8 cellular contexts compared by ENCODE assay signal in the genomic region with DNA sequence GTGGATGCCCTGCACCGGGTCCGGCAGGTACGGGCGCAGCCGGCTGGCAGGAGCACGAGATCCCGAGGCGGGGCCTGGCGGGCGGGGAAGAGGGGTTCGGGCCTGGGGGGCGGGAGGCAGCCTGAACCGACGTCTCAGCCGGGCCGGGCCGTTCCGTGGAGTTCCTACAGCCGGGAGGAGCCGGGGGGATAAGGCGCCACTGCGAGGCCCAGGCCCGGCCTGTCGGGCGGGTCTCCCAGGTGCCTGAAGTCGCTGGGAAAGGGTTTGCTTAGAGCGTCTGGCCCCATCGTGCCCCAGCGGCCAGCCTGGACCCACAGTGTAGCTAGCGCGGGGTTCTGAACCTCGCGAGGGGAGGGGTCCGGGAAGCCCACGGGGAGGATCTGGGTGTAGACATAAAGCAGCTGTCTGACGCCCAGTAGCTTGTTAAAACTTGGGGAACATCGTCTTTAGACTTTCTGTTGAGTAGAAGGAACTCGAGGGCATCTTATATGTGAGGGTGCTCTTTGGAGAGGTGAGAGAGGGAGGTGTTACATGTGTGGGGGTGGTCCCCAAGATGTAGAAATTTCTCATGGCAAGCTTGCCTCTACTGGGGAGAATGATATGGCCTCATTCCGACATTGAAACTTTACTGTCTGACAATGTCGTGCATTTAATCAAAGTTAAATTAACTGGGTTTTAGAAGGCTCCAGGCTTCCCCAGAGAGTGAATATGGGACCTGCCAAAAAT. TPM values are rescaled to one million over a fixed set of nuclear protein-coding genes. Genes with fewer than 3 reads are reported as not detected.
DNase-seq lines count a peak whose midpoint lies in the region; ATAC-seq, FAIRE-seq and TF ChIP-seq lines count a peak whose summit lies in the region.

No MANE protein-coding gene starts in this region.

- H3K36me3 ChIP-seq in bronchial epithelial cell (ENCODE audit: control insufficient read depth, insufficient read depth, low read length) (peaks cover 3% of the 10 kb centered on the region), thyroid gland (no peaks in the 10 kb centered on the region)

- FAIRE-seq in bronchial epithelial cell (lab: Jason Lieb, UNC), result no peak

- H3K9me3 ChIP-seq in thyroid gland, result no peaks in the 10 kb centered on the region

- intact Hi-C loops in lower leg skin (cut with DNase I; ENCODE audit: low total_unique reads) (no loop called here), thyroid gland (cut with DNase I) (no loop called here)

- no peaks in the 10 kb centered on the region for H3K27me3 Mint-ChIP-seq in IgD-negative memory B cell

- no peaks in the 10 kb centered on the region for H3K9me3 Mint-ChIP-seq in IgD-negative memory B cell

- 2% methylated on average over 32 to 40 of the region's 40 CpGs for WGBS in lower leg skin, 2 donors
- WGBS in thyroid gland, 2 donors, result 2 to 4% methylated on average over 22 to 27 of the region's 40 CpGs

- no peak for TF ChIP-seq CTCF in bronchial epithelial cell (IDR thresholded peaks at IDR 0.05; ENCODE audit: insufficient read depth, low read length, severe bottlenecking)
- TF ChIP-seq CTCF in lower leg skin (IDR thresholded peaks at IDR 0.05), result no peak
- no peak for TF ChIP-seq CTCF in thyroid gland (IDR thresholded peaks at IDR 0.05)

- peak overlapping the region; percentile 95 for H3K4me3 ChIP-seq in bronchial epithelial cell (ENCODE audit: low read depth, low read length)
- H3K4me3 ChIP-seq in lower leg skin (ENCODE audit: low read depth, poor library complexity, severe bottlenecking), result peak overlapping the region; percentile 85
- H3K4me3 ChIP-seq in thyroid gland (replicated peaks in 1 of 3), result peak overlapping the region; percentile 95 to 100 (median 95)

- peak overlapping the region; percentile 66 to 81 (median 76) for H3K27ac Mint-ChIP-seq in IgD-negative memory B cell

- peaks cover 36 to 62% of the 10 kb centered on the region in 2 donors for H3K4me1 ChIP-seq in thyroid gland

- peak; percentile 4 for ATAC-seq in GM19467 (IDR thresholded peaks at IDR 0.05; ENCODE audit: unreplicated experiment)

- peaks cover 21 to 33% (median 24%) of the 10 kb centered on the region in 3 donors for H3K4me1 Mint-ChIP-seq in IgD-negative memory B cell

- TF ChIP-seq POLR2A in lower leg skin (IDR thresholded peaks at IDR 0.05) (no peak), thyroid gland (IDR thresholded peaks at IDR 0.05) (no peak)

- peak overlapping the region; percentile 88 to 98 (median 96) for H3K4me3 Mint-ChIP-seq in IgD-negative memory B cell

- H3K27me3 ChIP-seq in bronchial epithelial cell (ENCODE audit: control insufficient read depth, insufficient read depth, low read length), result no peaks in the 10 kb centered on the region
- H3K27me3 ChIP-seq in thyroid gland, result no peaks in the 10 kb centered on the region

- H3K36me3 Mint-ChIP-seq in IgD-negative memory B cell, result no peaks in the 10 kb centered on the region

- H3K27ac ChIP-seq in thyroid gland, result peak overlapping the region in 2 of 3 donors; percentile 79 to 90

- DNase-seq in AG08396 (ENCODE audit: low spot score) (peak; percentile 43), bronchial epithelial cell (ENCODE audit: low read depth) (no peak), lower leg skin (ENCODE audit: low spot score in 2 of 2) (no peak), thyroid gland (no peak), foreskin melanocyte (no peak)
- DNase-seq in effector CD8-positive, alpha-beta T cell (lab: John Stamatoyannopoulos, UW), result no peak

RNA-seq across cellular contexts. Expression of a gene that starts 0.5 kb away (rescaled TPM):
- 29.3 TPM for polyA plus RNA-seq in IgD-negative memory B cell
- total RNA-seq in bronchial epithelial cell (45.8 and 51.5 TPM in 2 replicates), lower leg skin (10 to 100 TPM; 27.5 to 40.7 (median 31.7) TPM), thyroid gland (10 to 100 TPM; 71.7 to 83.9 (median 77.8) TPM)
